In the genomic region with DNA sequence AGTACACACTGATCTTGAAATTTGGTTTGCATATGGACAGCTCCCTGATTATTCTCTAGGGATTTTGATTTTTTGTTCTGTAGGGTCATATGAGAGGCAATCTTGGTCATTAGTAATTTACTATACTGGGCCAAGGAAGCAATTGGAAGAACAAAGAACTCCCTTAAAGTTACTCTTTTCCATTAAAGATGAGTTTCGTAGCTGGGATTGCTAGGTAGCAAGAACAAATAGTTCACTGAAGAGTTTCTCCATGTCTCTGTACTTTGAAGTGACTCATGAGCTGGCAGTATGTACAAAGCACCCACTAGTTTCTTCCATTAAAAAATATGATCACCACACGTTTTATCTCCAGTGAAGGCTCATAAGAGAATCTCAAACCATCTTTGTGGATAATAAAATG, we compare ENCODE assay signal across 19 cellular contexts. TPM values are rescaled to one million over a fixed set of nuclear protein-coding genes. Genes with fewer than 3 reads are reported as not detected.
DNase-seq lines count a peak whose midpoint lies in the region; ATAC-seq and TF ChIP-seq lines count a peak whose summit lies in the region.
"Had no signal": no experiment of that assay in that cellular context is flagged by ENCODE, and none has a peak within 500 bp of the region (broad histone marks: within the 10 kb centered on the region; RNA-seq: fewer than 3 reads in every experiment).

No MANE protein-coding gene starts in this region.

- H3K4me1 ChIP-seq in SK-N-SH (ENCODE audit: control insufficient read depth in 1 of 2, insufficient read depth in 2 of 2, low read depth in 1 of 2, low read length in 1 of 2) (no peaks in the 10 kb centered on the region), suprapubic skin (peaks cover 1% of the 10 kb centered on the region), vagina (peaks cover 1% of the 10 kb centered on the region)

- H3K4me3 ChIP-seq in SK-N-SH (ENCODE audit: low read depth in 2 of 2, low read length in 1 of 2) (no peak overlapping the region), fibroblast of mammary gland (ENCODE audit: control insufficient read depth, low read depth, low read length) (no peak overlapping the region), suprapubic skin (no peak overlapping the region), vagina (no peak overlapping the region)
- H3K4me3 ChIP-seq: BLaER1 treated with 17β-estradiol and CSF1 and Interleukin-3, amounts not matched to agents 10 nM and 100 nM had no signal

- H4K20me1 ChIP-seq in SK-N-SH (ENCODE audit: insufficient read depth) = no peaks in the 10 kb centered on the region
- H4K20me1 ChIP-seq: BLaER1 treated with 17β-estradiol and CSF1 and Interleukin-3, amounts not matched to agents 10 nM and 100 nM had no signal

- H3K36me3 ChIP-seq in SK-N-SH (replicated peaks in 1 of 2; ENCODE audit: control insufficient read depth in 1 of 2, insufficient read depth in 2 of 2, low read length in 1 of 2) (peaks cover 0 to 6% of the 10 kb centered on the region in 2 experiments), suprapubic skin (peaks cover 6% of the 10 kb centered on the region), vagina (no peaks in the 10 kb centered on the region)

- CTCF ChIA-PET in SK-N-SH (lab: Yijun Ruan, JAX) = interaction anchor here (0.6 to 1.1 kb wide), 2 partner anchors 31 to 705 kb away, joined by 3 to 4 read pairs; no protein-coding TSS in a partner anchor

- H2AFZ ChIP-seq in SK-N-SH (ENCODE audit: low read depth) = no peak overlapping the region

- DNase-seq in SK-N-SH (no peak), LHCN-M2 (ENCODE audit: low read depth) (peak; percentile 11), fibroblast of mammary gland (ENCODE audit: low read depth) (peak; percentile 28), suprapubic skin (ENCODE audit: low spot score in 2 of 2) (no peak), vagina (ENCODE audit: extremely low spot score in 2 of 2) (no peak), nucleus accumbens (lab: John Stamatoyannopoulos, UW) (no peak), cerebellar nuclear complex (lab: John Stamatoyannopoulos, UW) (no peak)
- DNase-seq: CD8-positive, alpha-beta memory T cell; DND-41; IMR-90; Karpas-422; NCI-H1930; NCI-H2171; NCI-H446; NK-92 treated with Interleukin-12 subunit alpha and Interleukin-12 subunit beta, amount 100 ng/mL, for 24 hours had no signal

- TF ChIP-seq RAD21 in SK-N-SH (IDR thresholded peaks at IDR 0.05; ENCODE audit: low read length) = no peak

- WGBS in SK-N-SH (ENCODE audit: low lambda C conversion rate) = 35% methylated on average over 2 of the region's 2 CpGs
- 44% methylated on average over 2 of the region's 2 CpGs for WGBS in suprapubic skin

- H3K4me2 ChIP-seq in SK-N-SH = no peak overlapping the region
- H3K4me2 ChIP-seq: BLaER1 treated with 17β-estradiol and CSF1 and Interleukin-3, amounts not matched to agents 10 nM and 100 nM had no signal

- no peaks in the 10 kb centered on the region for H3K79me2 ChIP-seq in SK-N-SH (ENCODE audit: insufficient read depth)

- no peak for TF ChIP-seq EP300 in SK-N-SH (IDR thresholded peaks at IDR 0.05; ENCODE audit: borderline replicate concordance in 1 of 2, low read depth in 1 of 2, low read length in 1 of 2)
- no peak for TF ChIP-seq EP300 in suprapubic skin (IDR thresholded peaks at IDR 0.05)

- TF ChIP-seq CTCF in SK-N-SH (IDR thresholded peaks at IDR 0.05) (no peak), fibroblast of mammary gland (conservative IDR thresholded peaks at IDR 0.05; ENCODE audit: control insufficient read depth, insufficient read depth, low read depth, low read length) (no peak), suprapubic skin (IDR thresholded peaks at IDR 0.05) (no peak), vagina (IDR thresholded peaks at IDR 0.05) (no peak)

- intact Hi-C loops in vagina (cut with DNase I) = no loop called here

- TF ChIP-seq POLR2A in suprapubic skin (IDR thresholded peaks at IDR 0.05) = no peak
- TF ChIP-seq POLR2A in vagina (IDR thresholded peaks at IDR 0.05) = no peak

- ATAC-seq in SK-N-SH treated with all-trans-retinoic acid at 6 μM for 48 hours = peak; percentile 19; the same call in 1 of the 3 replicates

- H3F3A ChIP-seq in SK-N-SH (replicated peaks; ENCODE audit: insufficient read depth) = peaks cover 14% of the 10 kb centered on the region

- H3K27ac ChIP-seq in SK-N-SH (ENCODE audit: low read depth in 2 of 2, low read length in 1 of 2) (no peak overlapping the region), suprapubic skin (peak overlapping the region; percentile 62), vagina (no peak overlapping the region)
- H3K27ac ChIP-seq: 22Rv1; BLaER1 treated with 17β-estradiol and CSF1 and Interleukin-3, amounts not matched to agents 10 nM and 100 nM; RWPE1 had no signal

- H3K9ac ChIP-seq in SK-N-SH = no peak overlapping the region
- H3K9ac ChIP-seq: BLaER1 treated with 17β-estradiol and CSF1 and Interleukin-3, amounts not matched to agents 10 nM and 100 nM had no signal

- POLR2A ChIA-PET in SK-N-SH (lab: Yijun Ruan, JAX) = no interaction called here

- no peaks in the 10 kb centered on the region for H3K9me3 ChIP-seq in SK-N-SH
- H3K9me3 ChIP-seq in suprapubic skin = no peaks in the 10 kb centered on the region
- H3K9me3 ChIP-seq in vagina = no peaks in the 10 kb centered on the region

- H3K9me2 ChIP-seq in SK-N-SH = no peaks in the 10 kb centered on the region

- H3K27me3 ChIP-seq in SK-N-SH (ENCODE audit: insufficient read depth) = no peaks in the 10 kb centered on the region
- H3K27me3 ChIP-seq in suprapubic skin = no peaks in the 10 kb centered on the region
- H3K27me3 ChIP-seq in vagina = no peaks in the 10 kb centered on the region
- H3K27me3 ChIP-seq: BLaER1 treated with 17β-estradiol and CSF1 and Interleukin-3, amounts not matched to agents 10 nM and 100 nM had no signal

TF ChIP-seq in SK-N-SH treated with all-trans-retinoic acid at 6 μM for 48 hours, 23 proteins besides CTCF, POLR2A, EP300 and RAD21:
- TF ChIP-seq TOX (CRISPR knock-in tag; IDR thresholded peaks at IDR 0.05; ENCODE audit: borderline replicate concordance) (no peak), CSDC2 (CRISPR knock-in tag; IDR thresholded peaks at IDR 0.05) (no peak), ESRRG (CRISPR knock-in tag; IDR thresholded peaks at IDR 0.05) (no peak)

TF ChIP-seq in SK-N-SH, 30 proteins besides CTCF, POLR2A, EP300 and RAD21:
- no peak for TF ChIP-seq NRF1 (IDR thresholded peaks at IDR 0.05; ENCODE audit: low read depth, low read length)
- TF ChIP-seq, protein P1, sequence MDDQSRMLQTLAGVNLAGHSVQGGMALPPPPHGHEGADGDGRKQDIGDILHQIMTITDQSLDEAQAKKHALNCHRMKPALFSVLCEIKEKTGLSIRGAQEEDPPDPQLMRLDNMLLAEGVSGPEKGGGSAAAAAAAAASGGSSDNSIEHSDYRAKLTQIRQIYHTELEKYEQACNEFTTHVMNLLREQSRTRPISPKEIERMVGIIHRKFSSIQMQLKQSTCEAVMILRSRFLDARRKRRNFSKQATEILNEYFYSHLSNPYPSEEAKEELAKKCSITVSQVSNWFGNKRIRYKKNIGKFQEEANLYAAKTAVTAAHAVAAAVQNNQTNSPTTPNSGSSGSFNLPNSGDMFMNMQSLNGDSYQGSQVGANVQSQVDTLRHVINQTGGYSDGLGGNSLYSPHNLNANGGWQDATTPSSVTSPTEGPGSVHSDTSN (IDR thresholded peaks at IDR 0.05) = no peak
- TF ChIP-seq, protein P2, sequence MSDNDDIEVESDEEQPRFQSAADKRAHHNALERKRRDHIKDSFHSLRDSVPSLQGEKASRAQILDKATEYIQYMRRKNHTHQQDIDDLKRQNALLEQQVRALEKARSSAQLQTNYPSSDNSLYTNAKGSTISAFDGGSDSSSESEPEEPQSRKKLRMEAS (IDR thresholded peaks at IDR 0.05; ENCODE audit: low read depth) = no peak
- no peak for TF ChIP-seq USF1 (IDR thresholded peaks at IDR 0.05; ENCODE audit: borderline replicate concordance, low read depth)
- TF ChIP-seq SMC3 (IDR thresholded peaks at IDR 0.05; ENCODE audit: low read depth, low read length) = no peak
- no peak for TF ChIP-seq TAF1 (IDR thresholded peaks at IDR 0.05; ENCODE audit: borderline replicate concordance, low read depth, low read length)
- TF ChIP-seq JUND (IDR thresholded peaks at IDR 0.05) = no peak
- TF ChIP-seq NFIC (IDR thresholded peaks at IDR 0.05; ENCODE audit: borderline replicate concordance) = no peak
- no peak for TF ChIP-seq RXRA (IDR thresholded peaks at IDR 0.05; ENCODE audit: borderline replicate concordance, low read depth)
- no peak for TF ChIP-seq GABPA (IDR thresholded peaks at IDR 0.05; ENCODE audit: low read depth)
- no peak for TF ChIP-seq MXI1 (IDR thresholded peaks at IDR 0.05; ENCODE audit: low read depth, low read length)
- TF ChIP-seq USF2 (IDR thresholded peaks at IDR 0.05; ENCODE audit: borderline replicate concordance, low read depth, low read length) = no peak
- TF ChIP-seq EZH2phosphoT487 (IDR thresholded peaks at IDR 0.05; ENCODE audit: borderline replicate concordance, low read depth) = no peak

RNA-seq across cellular contexts. Expression of gene BCAS3, which starts 6.2 kb away (rescaled TPM):
- polyA plus RNA-seq in SK-N-SH (2012; rRNA removed) = 5.9 and 6.3 TPM in 2 replicates
- polyA plus RNA-seq in SK-N-SH (2012; cell fraction: cytosol; rRNA removed) = 4.9 and 5.1 TPM in 2 replicates
- polyA plus RNA-seq in SK-N-SH (2012; cell fraction: nucleus; rRNA removed) = 15.2 and 16.6 TPM in 2 replicates
- total RNA-seq in LHCN-M2 (2014; rRNA removed) (6.9 and 10.8 TPM in 2 replicates), suprapubic skin (10 to 100 TPM; 41.0 to 81.4 (median 45.6) TPM), vagina (33.1 TPM)
- 8.5 TPM for polyA plus RNA-seq in LHCN-M2 (2012)

Comparison
In these comparisons a context has a peak if more than half of its experiments do, and no peak if none do; other contexts are left out.
1. DNase-seq: peak in LHCN-M2 (single experiment) and fibroblast of mammary gland (single experiment); none in SK-N-SH (single experiment), suprapubic skin (0 of 2), vagina (0 of 2), nucleus accumbens (0 of 56) and cerebellar nuclear complex (0 of 2).